In the genomic region with DNA sequence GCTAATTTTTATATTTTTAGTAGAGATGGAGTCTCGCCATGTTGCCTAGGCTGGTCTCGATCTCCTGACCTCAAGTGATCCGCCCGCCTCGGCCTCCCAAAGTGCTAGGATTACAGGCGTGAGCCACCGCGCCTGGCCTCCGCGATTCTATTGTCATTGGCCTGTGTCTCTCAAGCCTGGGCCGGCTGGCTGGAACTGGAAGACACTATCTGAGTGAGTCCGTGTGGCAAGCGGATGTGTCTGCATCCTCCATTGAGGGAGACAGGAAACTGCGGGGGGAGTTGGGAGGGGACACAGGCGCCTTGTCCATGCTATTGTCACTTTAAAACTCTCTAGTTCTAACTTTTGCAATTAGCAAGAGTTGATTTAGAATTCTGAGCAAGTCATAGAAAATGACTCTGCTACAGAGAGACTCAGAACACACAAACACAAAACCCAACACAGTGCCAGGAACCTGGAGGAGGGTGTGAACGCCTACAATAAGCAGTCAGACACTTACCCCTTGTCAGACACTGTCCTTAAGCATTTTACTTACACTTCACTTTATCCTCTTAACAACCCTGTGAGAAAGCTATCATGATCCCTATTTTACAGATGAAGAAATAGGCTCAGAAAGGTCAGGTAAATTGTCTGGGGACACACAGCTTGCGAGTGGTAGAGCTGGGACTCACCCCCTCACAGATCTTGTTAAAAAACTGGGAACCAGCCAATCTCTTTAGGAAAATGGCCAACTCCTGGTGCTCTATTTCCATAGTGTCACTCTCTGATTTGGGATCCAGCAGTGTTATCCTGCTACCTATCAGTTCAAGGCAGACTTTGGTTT, we compare ENCODE assay signal across 9 cellular contexts. TPM values are rescaled to one million over a fixed set of nuclear protein-coding genes. Genes with fewer than 3 reads are reported as not detected.
DNase-seq lines count a peak whose midpoint lies in the region; ATAC-seq and TF ChIP-seq lines count a peak whose summit lies in the region.
"Had no signal": no experiment of that assay in that cellular context is flagged by ENCODE, and none has a peak within 500 bp of the region (broad histone marks: within the 10 kb centered on the region; RNA-seq: fewer than 3 reads in every experiment).

No MANE protein-coding gene starts in this region.

- peaks cover 33% of the 10 kb centered on the region for H3K4me1 Mint-ChIP-seq in T-helper 2 cell treated with Interferon-gamma antibody and Interleukin-4, amounts not matched to agents 5 μg/mL and 100 μg/mL, for 36 hours (ENCODE audit: low read depth)
- H3K4me1 Mint-ChIP-seq in activated naive CD8-positive, alpha-beta T cell treated with anti-CD3 and anti-CD28 coated beads, Interleukin-2, amount 50 U/mL, for 24 hours, result peaks cover 32% of the 10 kb centered on the region

- no peaks in the 10 kb centered on the region for H3K9me3 ChIP-seq in thoracic aorta

- H3K4me3 Mint-ChIP-seq in T-helper 2 cell treated with Interferon-gamma antibody and Interleukin-4, amounts not matched to agents 5 μg/mL and 100 μg/mL, for 36 hours, result peak overlapping the region; percentile 48
- no peak overlapping the region for H3K4me3 Mint-ChIP-seq in activated naive CD8-positive, alpha-beta T cell treated with anti-CD3 and anti-CD28 coated beads, Interleukin-2, amount 50 U/mL, for 24 hours

- peaks cover 0 to 7% of the 10 kb centered on the region in 2 donors for H3K4me1 ChIP-seq in thoracic aorta (ENCODE audit: control insufficient read depth in 1 of 2, low read depth in 2 of 2)

- H3K4me3 ChIP-seq in thoracic aorta, result no peak overlapping the region

- DNase-seq in T-helper 2 cell treated with Interferon-gamma antibody and Interleukin-4, amounts not matched to agents 5 μg/mL and 100 μg/mL, for 36 hours (ENCODE audit: low spot score), result peak; percentile 27
- DNase-seq in T-helper 2 cell, result no peak
- no peak for DNase-seq in activated naive CD8-positive, alpha-beta T cell treated with anti-CD3 and anti-CD28 coated beads, Interleukin-2, amount 50 U/mL, for 24 hours
- peak; percentile 87 to 94 for DNase-seq in lung microvascular endothelial cell (ENCODE audit: low read depth in 2 of 2)
- peak; percentile 24 for DNase-seq in thoracic aorta (ENCODE audit: low spot score)
- no peak for DNase-seq in H4 (ENCODE audit: low spot score)

- H3K36me3 ChIP-seq in thoracic aorta, result peaks cover 31% of the 10 kb centered on the region

- peak overlapping the region; percentile 77 for H3K27ac Mint-ChIP-seq in T-helper 2 cell treated with Interferon-gamma antibody and Interleukin-4, amounts not matched to agents 5 μg/mL and 100 μg/mL, for 36 hours
- H3K27ac Mint-ChIP-seq in activated naive CD8-positive, alpha-beta T cell treated with anti-CD3 and anti-CD28 coated beads, Interleukin-2, amount 50 U/mL, for 24 hours, result peak overlapping the region; percentile 73

- H3K27ac ChIP-seq in thoracic aorta, result peak overlapping the region in 1 of 2 donors; percentile 11

- peaks cover 78% of the 10 kb centered on the region for H3K36me3 Mint-ChIP-seq in T-helper 2 cell treated with Interferon-gamma antibody and Interleukin-4, amounts not matched to agents 5 μg/mL and 100 μg/mL, for 36 hours (ENCODE audit: low read depth)
- H3K36me3 Mint-ChIP-seq in activated naive CD8-positive, alpha-beta T cell treated with anti-CD3 and anti-CD28 coated beads, Interleukin-2, amount 50 U/mL, for 24 hours (ENCODE audit: low read depth), result peaks cover 60% of the 10 kb centered on the region

- H3K27me3 Mint-ChIP-seq in T-helper 2 cell treated with Interferon-gamma antibody and Interleukin-4, amounts not matched to agents 5 μg/mL and 100 μg/mL, for 36 hours (ENCODE audit: low read depth), result no peaks in the 10 kb centered on the region
- no peaks in the 10 kb centered on the region for H3K27me3 Mint-ChIP-seq in activated naive CD8-positive, alpha-beta T cell treated with anti-CD3 and anti-CD28 coated beads, Interleukin-2, amount 50 U/mL, for 24 hours

- H3K9me3 Mint-ChIP-seq in T-helper 2 cell treated with Interferon-gamma antibody and Interleukin-4, amounts not matched to agents 5 μg/mL and 100 μg/mL, for 36 hours, result no peaks in the 10 kb centered on the region
- no peaks in the 10 kb centered on the region for H3K9me3 Mint-ChIP-seq in activated naive CD8-positive, alpha-beta T cell treated with anti-CD3 and anti-CD28 coated beads, Interleukin-2, amount 50 U/mL, for 24 hours

- no peak for TF ChIP-seq CTCF in thoracic aorta (IDR thresholded peaks at IDR 0.05)

- H3K27me3 ChIP-seq in thoracic aorta (replicated peaks; ENCODE audit: insufficient read depth), result no peaks in the 10 kb centered on the region

- ATAC-seq in activated naive CD8-positive, alpha-beta T cell treated with anti-CD3 and anti-CD28 coated beads, Interleukin-2, amount 50 U/mL, for 24 hours, result peak; percentile 62
- ATAC-seq in thoracic aorta (ENCODE audit: insufficient number of reproducible peaks, low FRiP score, low read depth), result no peak
- no peak for ATAC-seq in GM21528 (IDR thresholded peaks at IDR 0.05; ENCODE audit: low FRiP score, unreplicated experiment)
- no peak for ATAC-seq in GM18873 (IDR thresholded peaks at IDR 0.05; ENCODE audit: low FRiP score, unreplicated experiment)
- ATAC-seq: Panc1 had no signal

RNA-seq across cellular contexts. Expression of gene ANP32A, which starts 38.7 kb away (rescaled TPM):
- total RNA-seq in lung microvascular endothelial cell (37.5 and 46.0 TPM in 2 replicates), thoracic aorta (10 to 100 TPM; 46.0 to 54.2 TPM)
- total RNA-seq in H4 (2014; rRNA removed; shearing (Covaris generic)), result 93.6 and 151 TPM in 2 replicates

Comparison
In these comparisons a context has a peak if more than half of its experiments do, and no peak if none do; other contexts are left out.
1. DNase-seq: peak in T-helper 2 cell treated with Interferon-gamma antibody and Interleukin-4, amounts not matched to agents 5 μg/mL and 100 μg/mL, for 36 hours (single experiment), lung microvascular endothelial cell (2 of 2) and thoracic aorta (single experiment); none in T-helper 2 cell (0 of 5), activated naive CD8-positive, alpha-beta T cell treated with anti-CD3 and anti-CD28 coated beads, Interleukin-2, amount 50 U/mL, for 24 hours (single experiment) and H4 (single experiment).